In the genomic region with DNA sequence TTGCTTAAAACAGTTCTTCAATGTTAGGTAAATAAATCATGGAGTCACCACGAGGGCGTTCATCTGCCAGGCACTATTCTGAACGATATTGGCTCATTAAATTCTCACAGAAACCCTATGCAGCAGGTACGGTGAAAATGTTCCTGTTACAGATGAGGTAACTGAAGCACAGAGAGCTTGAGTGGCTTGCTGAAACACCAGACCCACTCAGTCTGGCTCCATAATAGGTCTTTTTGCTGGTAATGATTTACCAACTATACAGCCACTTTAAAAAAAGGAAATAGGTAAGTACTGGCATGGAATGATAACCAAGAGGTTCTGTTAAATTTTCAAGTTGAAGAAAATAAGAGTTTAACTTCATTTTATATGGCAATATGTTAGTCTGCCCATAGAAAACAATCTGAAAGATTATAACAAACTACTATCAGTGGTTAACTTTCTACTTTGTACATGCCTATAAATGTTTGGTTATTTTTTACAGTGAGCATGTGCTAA, we compare ENCODE assay signal across 9 cellular contexts. TPM values are rescaled to one million over a fixed set of nuclear protein-coding genes. Genes with fewer than 3 reads are reported as not detected.
A peak's percentile ranks its signal among the peaks of the same experiment; 100 is the strongest.
DNase-seq lines count a peak whose midpoint lies in the region; ATAC-seq, FAIRE-seq and TF ChIP-seq lines count a peak whose summit lies in the region.
"Had no signal": no experiment of that assay in that cellular context is flagged by ENCODE, and none has a peak within 500 bp of the region (broad histone marks: within the 10 kb centered on the region; RNA-seq: fewer than 3 reads in every experiment).

No MANE protein-coding gene starts in this region.

- in situ Hi-C loops in transverse colon (cut with MboI; ENCODE audit: low pct_ligation_motif_present in 1 of 4, low pct_unique_long_range_greater_than_20kb in 1 of 4, low sequenced_read_pairs in 3 of 4) = no loop called here

- no peak for ATAC-seq in activated CD4-positive, alpha-beta T cell treated with anti-CD3 and anti-CD28 coated beads for 36 hours

- H3K4me1 ChIP-seq in OCI-LY7 (ENCODE audit: insufficient read depth, low read length, poor library complexity, severe bottlenecking) = peaks cover 31% of the 10 kb centered on the region
- H3K4me1 ChIP-seq in kidney (ENCODE audit: control insufficient read depth in 1 of 2, insufficient read depth in 1 of 2, low read depth in 1 of 2, low read length in 2 of 2) = peaks cover 6 to 17% of the 10 kb centered on the region in 2 donors
- H3K4me1 ChIP-seq in transverse colon = peaks cover 34 to 53% (median 48%) of the 10 kb centered on the region in 4 donors

- no peak overlapping the region for H3K27ac Mint-ChIP-seq in activated CD4-positive, alpha-beta T cell treated with anti-CD3 and anti-CD28 coated beads for 36 hours
- no peak overlapping the region for H3K27ac Mint-ChIP-seq in Calu3 (ENCODE audit: unreplicated experiment)
- no peak overlapping the region for H3K27ac Mint-ChIP-seq in immature natural killer cell

- FAIRE-seq in kidney (lab: Jason Lieb, UNC) = no peak

- H3K36me3 ChIP-seq in OCI-LY7 (ENCODE audit: insufficient read depth, low read length) = peaks cover 37% of the 10 kb centered on the region
- no peaks in the 10 kb centered on the region for H3K36me3 ChIP-seq in kidney (ENCODE audit: control insufficient read depth in 1 of 2, insufficient read depth in 2 of 2, low read length in 2 of 2)
- no peaks in the 10 kb centered on the region for H3K36me3 ChIP-seq in transverse colon

- peak overlapping the region in 1 of 2 donors; percentile 86 for H3K9ac ChIP-seq in kidney (ENCODE audit: low read length in 2 of 2)

- H2AFZ ChIP-seq in OCI-LY7 (ENCODE audit: low read length) = peak overlapping the region; percentile 54; the same call in 1 of the 2 replicates

- 5 to 6% methylated on average over 4 of the region's 4 CpGs for WGBS in transverse colon (ENCODE audit: low coverage in 1 of 2), 2 donors

- peak overlapping the region; percentile 99 for H3K4me3 ChIP-seq in OCI-LY7 (ENCODE audit: low read depth, low read length, poor library complexity, severe bottlenecking)
- H3K4me3 ChIP-seq in kidney (ENCODE audit: low read length in 2 of 2) = peak overlapping the region; percentile 67 to 89
- peak overlapping the region in 3 of 4 donors; percentile 66 to 98 (median 81) for H3K4me3 ChIP-seq in transverse colon

- peaks cover 6% of the 10 kb centered on the region for H3K27me3 Mint-ChIP-seq in activated CD4-positive, alpha-beta T cell treated with anti-CD3 and anti-CD28 coated beads for 36 hours
- H3K27me3 Mint-ChIP-seq in Calu3 (ENCODE audit: unreplicated experiment) (no peaks in the 10 kb centered on the region), immature natural killer cell (ENCODE audit: low read depth in 3 of 3) (peaks cover 3 to 13% (median 11%) of the 10 kb centered on the region in 3 donors)

- TF ChIP-seq POLR2A in transverse colon (IDR thresholded peaks at IDR 0.05) = peak; percentile 49

- no peak for TF ChIP-seq EP300 in transverse colon (IDR thresholded peaks at IDR 0.05; ENCODE audit: low read depth)

- no TSS peak for BruUV-seq in OCI-LY7 (replicated peaks; lab: Mats Ljungman, UMichigan)
- no TSS peak for BruUV-seq in Calu3 (replicated peaks; lab: Mats Ljungman, UMichigan)

- H4K20me1 ChIP-seq in OCI-LY7 (ENCODE audit: insufficient read depth, low read length) = peaks cover 8% of the 10 kb centered on the region; the same call in 1 of the 2 replicates

- intact Hi-C loops in activated CD4-positive, alpha-beta T cell treated with anti-CD3 and anti-CD28 coated beads for 36 hours (cut with DNase I, micrococcal nuclease) = loop anchor here (2.0 to 10.0 kb wide), 12 partner anchors 73 to 1351 kb away; a partner anchor contains a TSS
- intact Hi-C loops in OCI-LY7 (cut with micrococcal nuclease; ENCODE audit: unreplicated experiment) = loop anchor here (5.0 kb wide), 2 partner anchors 134 to 244 kb away; a partner anchor contains a TSS
- intact Hi-C loops in kidney (cut with DNase I) = no loop called here
- intact Hi-C loops in transverse colon (cut with DNase I; ENCODE audit: low total_unique reads) = no loop called here
- intact Hi-C loops in Calu3 (cut with micrococcal nuclease; ENCODE audit: unreplicated experiment) = loop anchor here (5.0 kb wide), 1 partner anchor 84 kb away; no protein-coding TSS in a partner anchor

- TF ChIP-seq CTCF in OCI-LY7 (conservative IDR thresholded peaks at IDR 0.05; ENCODE audit: low read length) (no peak), kidney (IDR thresholded peaks at IDR 0.05; ENCODE audit: borderline replicate concordance, extremely low read depth, insufficient read depth) (no peak), transverse colon (IDR thresholded peaks at IDR 0.05) (no peak), Calu3 (IDR thresholded peaks at IDR 0.05; ENCODE audit: unreplicated experiment) (no peak)

- H3K9me3 ChIP-seq in OCI-LY7 (ENCODE audit: low read length) = no peaks in the 10 kb centered on the region
- no peaks in the 10 kb centered on the region for H3K9me3 ChIP-seq in kidney (ENCODE audit: control insufficient read depth in 1 of 2, low read length in 2 of 2)
- no peaks in the 10 kb centered on the region for H3K9me3 ChIP-seq in transverse colon

- peak; percentile 11 for DNase-seq in activated CD4-positive, alpha-beta T cell treated with anti-CD3 and anti-CD28 coated beads for 36 hours
- DNase-seq in activated CD4-positive, alpha-beta T cell treated with anti-CD3 and anti-CD28 coated beads for 4 hours = no peak
- DNase-seq in OCI-LY7 (ENCODE audit: low spot score) = peak; percentile 34
- DNase-seq in kidney = no peak
- peak; percentile 35 for DNase-seq in transverse colon
- DNase-seq in inferior parietal cortex (ENCODE audit: extremely low spot score) = no peak
- DNase-seq in Calu3 = no peak
- DNase-seq in immature natural killer cell = no peak

- POLR2A ChIA-PET in activated CD4-positive, alpha-beta T cell treated with anti-CD3 and anti-CD28 coated beads for 36 hours (lab: Charles Lee) = no interaction called here
- POLR2A ChIA-PET in OCI-LY7 (lab: Charles Lee) = interaction anchor here (0.6 to 1.1 kb wide), 3 partner anchors 10 to 17 kb away, joined by 3 to 4 read pairs (median 4); no protein-coding TSS in a partner anchor

- no peak overlapping the region for H3K4me3 Mint-ChIP-seq in activated CD4-positive, alpha-beta T cell treated with anti-CD3 and anti-CD28 coated beads for 36 hours
- no peak overlapping the region for H3K4me3 Mint-ChIP-seq in Calu3 (ENCODE audit: low read depth, unreplicated experiment)
- H3K4me3 Mint-ChIP-seq in immature natural killer cell = no peak overlapping the region
- H3K4me3 Mint-ChIP-seq: neural crest cell had no signal

- H3K27ac ChIP-seq in OCI-LY7 (ENCODE audit: low read depth, low read length, poor library complexity, severe bottlenecking) (peak overlapping the region; percentile 88), kidney (ENCODE audit: low read depth in 2 of 2, low read length in 2 of 2) (peak overlapping the region; percentile 92 to 96), transverse colon (peak overlapping the region; percentile 98 to 99 (median 98))

- CTCF ChIA-PET in activated CD4-positive, alpha-beta T cell treated with anti-CD3 and anti-CD28 coated beads for 36 hours (lab: Charles Lee) = no interaction called here
- CTCF ChIA-PET in OCI-LY7 (lab: Charles Lee; ENCODE audit: unreplicated experiment) = no interaction called here
- CTCF ChIA-PET in Calu3 (lab: Charles Lee) = no interaction called here

- H3K27me3 ChIP-seq in transverse colon = no peaks in the 10 kb centered on the region

- H3K36me3 Mint-ChIP-seq in activated CD4-positive, alpha-beta T cell treated with anti-CD3 and anti-CD28 coated beads for 36 hours (ENCODE audit: low read depth) = peaks cover 15% of the 10 kb centered on the region
- peaks cover 41% of the 10 kb centered on the region for H3K36me3 Mint-ChIP-seq in Calu3 (ENCODE audit: insufficient read depth, unreplicated experiment)
- peaks cover 0 to 9% (median 6%) of the 10 kb centered on the region in 3 donors for H3K36me3 Mint-ChIP-seq in immature natural killer cell

- peaks cover 32% of the 10 kb centered on the region for H3K4me1 Mint-ChIP-seq in activated CD4-positive, alpha-beta T cell treated with anti-CD3 and anti-CD28 coated beads for 36 hours
- H3K4me1 Mint-ChIP-seq in Calu3 (ENCODE audit: low read depth, unreplicated experiment) = peaks cover 2% of the 10 kb centered on the region
- H3K4me1 Mint-ChIP-seq in immature natural killer cell = peaks cover 35 to 38% of the 10 kb centered on the region in 2 donors

- H3K4me2 ChIP-seq in OCI-LY7 (ENCODE audit: low read length) = peak overlapping the region; percentile 85

- H3K9me3 Mint-ChIP-seq in activated CD4-positive, alpha-beta T cell treated with anti-CD3 and anti-CD28 coated beads for 36 hours (ENCODE audit: low read depth) = no peaks in the 10 kb centered on the region
- no peaks in the 10 kb centered on the region for H3K9me3 Mint-ChIP-seq in Calu3 (ENCODE audit: low read depth, unreplicated experiment)
- no peaks in the 10 kb centered on the region for H3K9me3 Mint-ChIP-seq in immature natural killer cell
- H3K9me3 Mint-ChIP-seq: neural crest cell had no signal

- H3K9me2 ChIP-seq in OCI-LY7 (ENCODE audit: insufficient read depth, low read length) = no peaks in the 10 kb centered on the region

- H3K79me2 ChIP-seq in OCI-LY7 (ENCODE audit: insufficient read depth, low read depth, low read length) = peaks cover 41% of the 10 kb centered on the region

RNA-seq across cellular contexts. Expression of a gene that starts 1.3 kb away (rescaled TPM):
- 10 to 100 TPM; 45.3 to 70.2 TPM for total RNA-seq in activated CD4-positive, alpha-beta T cell treated with anti-CD3 and anti-CD28 coated beads for 36 hours
- 20.8 and 23.0 TPM in 2 replicates for total RNA-seq in OCI-LY7 (2014; rRNA removed; shearing (Covaris generic))
- total RNA-seq in OCI-LY7 (2022) (80.2 and 88.8 TPM in 2 replicates), kidney (144 TPM), transverse colon (100 to 1,000 TPM in 1 of 4 donors, 10 to 100 TPM in 3; 34.4 to 133 (median 77.3) TPM), Calu3 (2022) (177 and 183 TPM in 2 replicates)
- polyA plus RNA-seq in kidney (ENCODE audit: insufficient read depth, low read depth, low replicate concordance) (42.7 TPM), immature natural killer cell (10 to 100 TPM; 66.9 to 90.9 (median 87.2) TPM)

Comparison
In these comparisons a context has a peak if more than half of its experiments do, and no peak if none do; other contexts are left out.
1. DNase-seq: peak in activated CD4-positive, alpha-beta T cell treated with anti-CD3 and anti-CD28 coated beads for 36 hours (single experiment), OCI-LY7 (single experiment) and transverse colon (single experiment); none in activated CD4-positive, alpha-beta T cell treated with anti-CD3 and anti-CD28 coated beads for 4 hours (0 of 2), kidney (single experiment), inferior parietal cortex (single experiment), Calu3 (single experiment) and immature natural killer cell (0 of 3).
2. intact Hi-C loops: an anchor here in activated CD4-positive, alpha-beta T cell treated with anti-CD3 and anti-CD28 coated beads for 36 hours (2.0 to 10.0 kb wide), OCI-LY7 (5.0 kb wide) and Calu3 (5.0 kb wide); none called in kidney and transverse colon.
3. Peak in every context shown above with its lines, with median percentiles within 50 percentile points of each other: H3K27ac ChIP-seq and H3K4me3 ChIP-seq.